In the genomic region with DNA sequence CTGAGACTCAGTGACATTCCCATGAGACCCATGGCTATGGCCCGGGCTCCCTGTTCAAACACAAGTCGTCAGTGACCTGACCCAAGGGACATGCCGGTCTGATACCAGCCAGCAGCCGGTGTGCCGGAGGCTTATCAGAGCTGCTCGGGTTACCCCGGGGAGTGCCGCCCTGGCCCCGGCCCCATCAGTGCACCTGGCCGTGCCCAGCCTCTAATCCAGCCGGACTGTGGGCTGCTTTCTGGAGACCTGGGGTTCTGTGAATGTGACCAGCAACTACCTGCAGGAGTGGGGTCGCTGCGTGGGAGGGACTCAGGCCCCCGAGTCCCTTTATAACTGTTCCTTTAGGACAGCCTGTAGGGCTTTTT, we compare ENCODE assay signal across 21 cellular contexts. TPM values are rescaled to one million over a fixed set of nuclear protein-coding genes. Genes with fewer than 3 reads are reported as not detected.
A peak's percentile ranks its signal among the peaks of the same experiment; 100 is the strongest.
DNase-seq lines count a peak whose midpoint lies in the region; ATAC-seq and TF ChIP-seq lines count a peak whose summit lies in the region.
"Had no signal": no experiment of that assay in that cellular context is flagged by ENCODE, and none has a peak within 500 bp of the region (broad histone marks: within the 10 kb centered on the region; RNA-seq: fewer than 3 reads in every experiment).

No MANE protein-coding gene starts in this region.

- H3K9me3 Mint-ChIP-seq in endodermal cell (no peaks in the 10 kb centered on the region), neural crest cell (no peaks in the 10 kb centered on the region)

- ATAC-seq in GM19023 (IDR thresholded peaks at IDR 0.05; ENCODE audit: unreplicated experiment) (no peak), left lobe of liver (no peak), HG02938 (IDR thresholded peaks at IDR 0.05; ENCODE audit: unreplicated experiment) (no peak)

- BruUV-seq in PC-9 (replicated peaks; lab: Mats Ljungman, UMichigan): no TSS peak

- POLR2A ChIA-PET in PC-9 (lab: Charles Lee; ENCODE audit: unreplicated experiment): no interaction called here

- H2AFZ ChIP-seq in PC-9: no peak overlapping the region

- H3K4me1 ChIP-seq in BE2C (no peaks in the 10 kb centered on the region), endodermal cell (ENCODE audit: control insufficient read depth, insufficient read depth, low read length) (no peaks in the 10 kb centered on the region), PC-9 (replicated peaks; ENCODE audit: insufficient read depth) (no peaks in the 10 kb centered on the region)

- DNase-seq in BE2C (peak; percentile 61), GM13976 (ENCODE audit: low spot score) (peak; percentile 23), endodermal cell (peak; percentile 50), neural crest cell (ENCODE audit: low read depth, low spot score) (no peak), PC-9 (no peak), left lobe of liver (ENCODE audit: low spot score) (no peak)
- DNase-seq: DMS79; MV-4-11; NCI-H1417; NCI-H187; NCI-H2107; NCI-H345; NCI-H526 treated with DMSO at 0.1 percent for 48 hours; NK-92 treated with Interleukin-12 subunit alpha and Interleukin-12 subunit beta, amount 100 ng/mL, for 24 hours; Right ventricle myocardium superior had no signal

- H3K9me3 ChIP-seq in BE2C (no peaks in the 10 kb centered on the region), endodermal cell (ENCODE audit: control insufficient read depth, low read length) (no peaks in the 10 kb centered on the region), PC-9 (ENCODE audit: insufficient read depth, low read depth) (no peaks in the 10 kb centered on the region)

- H3K9me2 ChIP-seq in PC-9 (ENCODE audit: insufficient read depth): no peaks in the 10 kb centered on the region

- H3K4me3 ChIP-seq in BE2C (ENCODE audit: low read depth, low read length) (no peak overlapping the region), endodermal cell (ENCODE audit: low read length) (no peak overlapping the region), PC-9 (no peak overlapping the region)
- H3K4me3 ChIP-seq: SK-N-MC had no signal

- H4K20me1 ChIP-seq in PC-9 (ENCODE audit: insufficient read depth): no peaks in the 10 kb centered on the region

- no peaks in the 10 kb centered on the region for H3K36me3 Mint-ChIP-seq in endodermal cell (ENCODE audit: low read depth)
- no peaks in the 10 kb centered on the region for H3K36me3 Mint-ChIP-seq in neural crest cell (ENCODE audit: low read depth)

- intact Hi-C loops in PC-9 (cut with micrococcal nuclease; ENCODE audit: unreplicated experiment): no loop called here

- H3K4me3 Mint-ChIP-seq in endodermal cell (no peak overlapping the region), neural crest cell (no peak overlapping the region)

- in situ Hi-C loops in GM13976 (cut with MboI; ENCODE audit: low sequenced_read_pairs, unreplicated experiment): no loop called here

- H3K4me1 Mint-ChIP-seq in endodermal cell (no peaks in the 10 kb centered on the region), neural crest cell (peaks cover 7% of the 10 kb centered on the region)

- no peak overlapping the region for H3K27ac Mint-ChIP-seq in endodermal cell
- peak overlapping the region; percentile 67 for H3K27ac Mint-ChIP-seq in neural crest cell (ENCODE audit: unreplicated experiment)

- H3K4me2 ChIP-seq in PC-9: no peak overlapping the region
- H3K4me2 ChIP-seq: KMS-11 had no signal

- H3K79me2 ChIP-seq in PC-9 (ENCODE audit: low read depth): no peaks in the 10 kb centered on the region

- H3K27ac ChIP-seq in endodermal cell (ENCODE audit: low read depth, low read length) (no peak overlapping the region), PC-9 (no peak overlapping the region)
- H3K27ac ChIP-seq: C4-2B, KMS-11, SK-N-MC had no signal

- H3K27me3 ChIP-seq in BE2C: no peaks in the 10 kb centered on the region
- no peaks in the 10 kb centered on the region for H3K27me3 ChIP-seq in endodermal cell (ENCODE audit: control insufficient read depth, insufficient read depth, low read length, poor library complexity, severe bottlenecking)
- H3K27me3 ChIP-seq in PC-9 (ENCODE audit: insufficient read depth, low read depth): peaks cover 30% of the 10 kb centered on the region

- H3K27me3 Mint-ChIP-seq in endodermal cell (ENCODE audit: insufficient read depth) (peaks cover 8% of the 10 kb centered on the region), neural crest cell (ENCODE audit: low read depth) (peaks cover 2% of the 10 kb centered on the region)

- no peaks in the 10 kb centered on the region for H3F3A ChIP-seq in PC-9 (ENCODE audit: insufficient read depth, low read depth)

- WGBS in endodermal cell (ENCODE audit: insufficient coverage in 1 of 2, insufficient read length in 1 of 2), 2 experiments: 88 to 89% methylated on average over 11 to 14 of the region's 14 CpGs

- CTCF ChIA-PET in PC-9 (lab: Charles Lee): no interaction called here

- TF ChIP-seq CTCF in BE2C (IDR thresholded peaks at IDR 0.05; ENCODE audit: low read depth, low read length) (no peak), GM13976 (IDR thresholded peaks at IDR 0.05; ENCODE audit: borderline replicate concordance, control extremely low read depth, extremely low read depth, insufficient read depth, missing control alignments) (no peak), endodermal cell (conservative IDR thresholded peaks at IDR 0.05) (no peak), neural crest cell (conservative IDR thresholded peaks at IDR 0.05) (no peak), PC-9 (conservative IDR thresholded peaks at IDR 0.05) (no peak)

- no peak overlapping the region for H3K9ac ChIP-seq in endodermal cell (ENCODE audit: extremely low read depth, low read length, poor library complexity, severe bottlenecking)
- H3K9ac ChIP-seq: KMS-11 had no signal

- H3K36me3 ChIP-seq in BE2C (no peaks in the 10 kb centered on the region), endodermal cell (ENCODE audit: control insufficient read depth, insufficient read depth, low read length) (no peaks in the 10 kb centered on the region), PC-9 (ENCODE audit: low read depth) (no peaks in the 10 kb centered on the region)

RNA-seq across cellular contexts. Expression of a gene that starts 52.7 kb away (rescaled TPM):
- not detected for polyA plus RNA-seq in BE2C (2012; ENCODE audit: insufficient read depth, insufficient read length, low read depth)
- total RNA-seq in endodermal cell: not detected
- not detected for polyA plus RNA-seq in endodermal cell (2013, experiment 1 of 2)
- not detected for polyA plus RNA-seq in endodermal cell (2013, experiment 2 of 2)
- total RNA-seq in neural crest cell: 0.11 TPM in 1 of 2 replicates, not detected in the other
- total RNA-seq in PC-9 (2021): not detected in 2 replicates
- total RNA-seq in left lobe of liver: 27.5 TPM
- total RNA-seq: A673 had no signal

Comparison
In these comparisons a context has a peak if more than half of its experiments do, and no peak if none do; other contexts are left out.
1. DNase-seq: peak in BE2C (single experiment), GM13976 (single experiment) and endodermal cell (single experiment); none in neural crest cell (single experiment), PC-9 (0 of 2) and left lobe of liver (single experiment).
2. RNA of a gene that starts 52.7 kb away (total RNA-seq): 27.5 TPM in left lobe of liver (single experiment); 0.11 TPM in neural crest cell, not detected in endodermal cell and not detected in PC-9; every median in the first group is over 10 times any median in the second.